1 cellular context compared by ENCODE assay signal in the genomic region with DNA sequence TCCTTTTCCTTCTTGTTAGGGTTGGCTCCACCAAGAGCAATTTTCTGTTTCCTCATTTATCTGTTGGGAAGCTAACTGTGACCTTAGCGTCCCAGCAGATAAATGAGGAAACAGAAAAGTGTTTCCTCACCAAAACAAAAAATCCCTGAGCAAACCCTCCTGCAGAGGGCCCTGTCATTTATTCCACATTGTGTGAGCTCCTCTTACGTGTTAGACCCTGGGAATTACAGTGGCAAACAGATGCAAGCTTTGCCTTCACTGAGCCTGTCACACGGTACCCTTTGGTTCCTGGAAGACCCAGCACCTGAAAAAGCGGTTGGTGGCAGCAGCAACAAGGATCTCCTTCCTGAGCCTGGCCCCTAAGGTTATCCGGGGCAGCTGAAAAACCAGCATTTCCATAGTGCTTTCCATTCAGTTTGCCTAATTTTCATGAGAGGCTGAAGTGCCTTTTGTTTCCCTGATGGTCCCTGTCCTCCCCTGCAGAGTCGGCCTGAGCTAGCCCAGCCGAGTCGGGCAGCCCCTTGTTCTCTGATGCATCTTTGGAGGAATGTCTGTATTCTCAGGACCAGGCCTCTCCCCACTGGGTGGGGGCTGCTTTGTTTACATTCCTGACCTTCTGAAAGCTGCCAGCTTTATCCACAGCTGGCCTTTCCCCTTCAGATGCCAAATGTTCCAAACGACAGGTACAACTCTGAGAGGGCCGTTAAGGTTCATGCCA.
TF ChIP-seq lines count a peak whose summit lies in the region.

No MANE protein-coding gene starts in this region.

TF ChIP-seq in GM23338, 12 proteins besides CTCF, POLR2A, EP300 and RAD21 (continued from another document):
- TF ChIP-seq, protein P1, sequence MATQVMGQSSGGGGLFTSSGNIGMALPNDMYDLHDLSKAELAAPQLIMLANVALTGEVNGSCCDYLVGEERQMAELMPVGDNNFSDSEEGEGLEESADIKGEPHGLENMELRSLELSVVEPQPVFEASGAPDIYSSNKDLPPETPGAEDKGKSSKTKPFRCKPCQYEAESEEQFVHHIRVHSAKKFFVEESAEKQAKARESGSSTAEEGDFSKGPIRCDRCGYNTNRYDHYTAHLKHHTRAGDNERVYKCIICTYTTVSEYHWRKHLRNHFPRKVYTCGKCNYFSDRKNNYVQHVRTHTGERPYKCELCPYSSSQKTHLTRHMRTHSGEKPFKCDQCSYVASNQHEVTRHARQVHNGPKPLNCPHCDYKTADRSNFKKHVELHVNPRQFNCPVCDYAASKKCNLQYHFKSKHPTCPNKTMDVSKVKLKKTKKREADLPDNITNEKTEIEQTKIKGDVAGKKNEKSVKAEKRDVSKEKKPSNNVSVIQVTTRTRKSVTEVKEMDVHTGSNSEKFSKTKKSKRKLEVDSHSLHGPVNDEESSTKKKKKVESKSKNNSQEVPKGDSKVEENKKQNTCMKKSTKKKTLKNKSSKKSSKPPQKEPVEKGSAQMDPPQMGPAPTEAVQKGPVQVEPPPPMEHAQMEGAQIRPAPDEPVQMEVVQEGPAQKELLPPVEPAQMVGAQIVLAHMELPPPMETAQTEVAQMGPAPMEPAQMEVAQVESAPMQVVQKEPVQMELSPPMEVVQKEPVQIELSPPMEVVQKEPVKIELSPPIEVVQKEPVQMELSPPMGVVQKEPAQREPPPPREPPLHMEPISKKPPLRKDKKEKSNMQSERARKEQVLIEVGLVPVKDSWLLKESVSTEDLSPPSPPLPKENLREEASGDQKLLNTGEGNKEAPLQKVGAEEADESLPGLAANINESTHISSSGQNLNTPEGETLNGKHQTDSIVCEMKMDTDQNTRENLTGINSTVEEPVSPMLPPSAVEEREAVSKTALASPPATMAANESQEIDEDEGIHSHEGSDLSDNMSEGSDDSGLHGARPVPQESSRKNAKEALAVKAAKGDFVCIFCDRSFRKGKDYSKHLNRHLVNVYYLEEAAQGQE (IDR thresholded peaks at IDR 0.05; ENCODE audit: unreplicated experiment), result no peak
- TF ChIP-seq EZH2phosphoT487 (IDR thresholded peaks at IDR 0.05; ENCODE audit: unreplicated experiment), result no peak
- no peak for TF ChIP-seq POLR2AphosphoS5 (IDR thresholded peaks at IDR 0.05; ENCODE audit: low read depth)
- TF ChIP-seq, protein P2, sequence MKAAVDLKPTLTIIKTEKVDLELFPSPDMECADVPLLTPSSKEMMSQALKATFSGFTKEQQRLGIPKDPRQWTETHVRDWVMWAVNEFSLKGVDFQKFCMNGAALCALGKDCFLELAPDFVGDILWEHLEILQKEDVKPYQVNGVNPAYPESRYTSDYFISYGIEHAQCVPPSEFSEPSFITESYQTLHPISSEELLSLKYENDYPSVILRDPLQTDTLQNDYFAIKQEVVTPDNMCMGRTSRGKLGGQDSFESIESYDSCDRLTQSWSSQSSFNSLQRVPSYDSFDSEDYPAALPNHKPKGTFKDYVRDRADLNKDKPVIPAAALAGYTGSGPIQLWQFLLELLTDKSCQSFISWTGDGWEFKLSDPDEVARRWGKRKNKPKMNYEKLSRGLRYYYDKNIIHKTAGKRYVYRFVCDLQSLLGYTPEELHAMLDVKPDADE (IDR thresholded peaks at IDR 0.05), result no peak
- no peak for TF ChIP-seq EZH2 (IDR thresholded peaks at IDR 0.05; ENCODE audit: low read depth, unreplicated experiment)
- TF ChIP-seq CREB1 (CRISPR knock-in tag; IDR thresholded peaks at IDR 0.05; ENCODE audit: low read depth), result peak; percentile 29
- TF ChIP-seq ZNF331 (CRISPR knock-in tag; IDR thresholded peaks at IDR 0.05; ENCODE audit: low read depth), result peak; percentile 21; the same call in 1 of the 2 replicates
- TF ChIP-seq JUNB (IDR thresholded peaks at IDR 0.05; ENCODE audit: unreplicated experiment), result no peak
- TF ChIP-seq NANOG (IDR thresholded peaks at IDR 0.05; ENCODE audit: borderline replicate concordance), result no peak
- no peak for TF ChIP-seq STAT1 (IDR thresholded peaks at IDR 0.05; ENCODE audit: unreplicated experiment)
- TF ChIP-seq ZNF114 (CRISPR knock-in tag; IDR thresholded peaks at IDR 0.05), result no peak
